Comparison of ENCODE assay signal across 13 cellular contexts in the genomic region with DNA sequence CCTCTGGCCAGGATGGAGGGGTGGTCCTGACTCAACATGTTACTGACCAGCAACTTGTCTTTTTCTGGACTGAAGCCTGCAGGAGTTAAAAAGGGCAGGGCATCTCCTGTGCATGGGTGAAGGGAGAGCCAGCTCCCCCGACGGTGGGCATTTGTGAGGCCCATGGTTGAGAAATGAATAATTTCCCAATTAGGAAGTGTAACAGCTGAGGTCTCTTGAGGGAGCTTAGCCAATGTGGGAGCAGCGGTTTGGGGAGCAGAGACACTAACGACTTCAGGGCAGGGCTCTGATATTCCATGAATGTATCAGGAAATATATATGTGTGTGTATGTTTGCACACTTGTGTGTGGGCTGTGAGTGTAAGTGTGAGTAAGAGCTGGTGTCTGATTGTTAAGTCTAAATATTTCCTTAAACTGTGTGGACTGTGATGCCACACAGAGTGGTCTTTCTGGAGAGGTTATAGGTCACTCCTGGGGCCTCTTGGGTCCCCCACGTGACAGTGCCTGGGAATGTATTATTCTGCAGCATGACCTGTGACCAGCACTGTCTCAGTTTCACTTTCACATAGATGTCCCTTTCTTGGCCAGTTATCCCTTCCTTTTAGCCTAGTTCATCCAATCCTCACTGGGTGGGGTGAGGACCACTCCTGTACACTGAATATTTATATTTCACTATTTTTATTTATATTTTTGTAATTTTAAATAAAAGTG. TPM values are rescaled to one million over a fixed set of nuclear protein-coding genes. Genes with fewer than 3 reads are reported as not detected.
DNase-seq lines count a peak whose midpoint lies in the region; ATAC-seq and TF ChIP-seq lines count a peak whose summit lies in the region.
"Had no signal": no experiment of that assay in that cellular context is flagged by ENCODE, and none has a peak within 500 bp of the region (broad histone marks: within the 10 kb centered on the region; RNA-seq: fewer than 3 reads in every experiment).

No MANE protein-coding gene starts in this region.

- peaks cover 0 to 15% of the 10 kb centered on the region in 2 donors for H3K9me3 ChIP-seq in neuronal stem cell (replicated peaks in 1 of 2; ENCODE audit: control insufficient read depth in 2 of 2, insufficient read depth in 1 of 2, low read depth in 1 of 2, low read length in 2 of 2)
- H3K9me3 ChIP-seq: ascending aorta had no signal

- no peak overlapping the region for H3K23ac ChIP-seq in neuronal stem cell (ENCODE audit: low read depth, low read length, poor library complexity)

- H3K79me1 ChIP-seq in neuronal stem cell (ENCODE audit: low read depth, low read length), result no peaks in the 10 kb centered on the region

- TF ChIP-seq CTCF in epithelial cell of proximal tubule (conservative IDR thresholded peaks at IDR 0.05; ENCODE audit: low read depth, low read length), result no peak
- no peak for TF ChIP-seq CTCF in omental fat pad (IDR thresholded peaks at IDR 0.05)

- peak; percentile 9 for DNase-seq in Daoy (ENCODE audit: low read depth)
- peak; percentile 41 for DNase-seq in MV-4-11 (lab: John Stamatoyannopoulos, UW)
- DNase-seq in epithelial cell of proximal tubule (ENCODE audit: low read depth), result no peak
- DNase-seq in neuronal stem cell (ENCODE audit: low spot score), result no peak
- no peak for DNase-seq in midbrain (lab: John Stamatoyannopoulos, UW)
- DNase-seq in dedifferentiated amniotic fluid mesenchymal stem cell (ENCODE audit: extremely low spot score), result no peak
- DNase-seq in omental fat pad (ENCODE audit: low spot score), result no peak
- DNase-seq: activated T-cell treated with anti-CD3 and anti-CD28 coated beads for 4 hours; CD4-positive, alpha-beta T cell; NCI-H2107 had no signal

- H4K91ac ChIP-seq in neuronal stem cell (ENCODE audit: low read depth, low read length, poor library complexity), result no peak overlapping the region

- no peak overlapping the region for H2BK5ac ChIP-seq in neuronal stem cell (ENCODE audit: low read length)

- H3K4me1 ChIP-seq in neuronal stem cell (ENCODE audit: control insufficient read depth in 2 of 2, insufficient read depth in 1 of 2, low read depth in 1 of 2, low read length in 2 of 2), result peaks cover 4 to 9% of the 10 kb centered on the region in 2 donors

- H3K9ac ChIP-seq in neuronal stem cell (ENCODE audit: low read depth, low read length, poor library complexity), result no peak overlapping the region

- H3K14ac ChIP-seq in neuronal stem cell (ENCODE audit: low read length), result no peak overlapping the region

- H3K27me3 ChIP-seq in neuronal stem cell (ENCODE audit: control insufficient read depth in 3 of 3, insufficient read depth in 3 of 3, low read depth in 1 of 3, low read length in 3 of 3), result peaks cover 0 to 29% (median 4%) of the 10 kb centered on the region in 3 experiments
- H3K27me3 ChIP-seq: ascending aorta had no signal

- no peak overlapping the region for H3K4ac ChIP-seq in neuronal stem cell (ENCODE audit: low read length)

- ATAC-seq in HG03520 (IDR thresholded peaks at IDR 0.05; ENCODE audit: unreplicated experiment) (no peak), omental fat pad (ENCODE audit: low FRiP score) (no peak)

- peak overlapping the region; percentile 4 for H2BK15ac ChIP-seq in neuronal stem cell (ENCODE audit: low read length)

- H4K8ac ChIP-seq in neuronal stem cell (ENCODE audit: low read depth, low read length), result no peak overlapping the region

- no peak overlapping the region for H2BK120ac ChIP-seq in neuronal stem cell (ENCODE audit: low read depth, low read length)

- H3K4me3 ChIP-seq in epithelial cell of proximal tubule (ENCODE audit: low read depth, low read length), result peak overlapping the region; percentile 7
- no peak overlapping the region for H3K4me3 ChIP-seq in neuronal stem cell (ENCODE audit: low read length in 2 of 2)
- H3K4me3 ChIP-seq: ascending aorta had no signal

- H3K4me2 ChIP-seq in neuronal stem cell (ENCODE audit: insufficient read depth, low read length, poor library complexity, severe bottlenecking), result no peak overlapping the region

- no CpG with 5 or more reads among the region's 5 CpGs for WGBS in neuronal stem cell (ENCODE audit: extremely low coverage in 2 of 2, insufficient read length in 2 of 2, insufficient replicate concordance in 1 of 2), 2 donors

- H3K36me3 ChIP-seq in neuronal stem cell (replicated peaks in 1 of 2; ENCODE audit: control insufficient read depth in 2 of 2, insufficient read depth in 2 of 2, low read length in 2 of 2), result peaks cover 0 to 3% of the 10 kb centered on the region in 2 donors

- no peak overlapping the region for H2BK12ac ChIP-seq in neuronal stem cell (ENCODE audit: low read length)

- H2AFZ ChIP-seq in neuronal stem cell (ENCODE audit: low read length), result peak overlapping the region; percentile 72

- no peak overlapping the region for H3K27ac ChIP-seq in neuronal stem cell (replicated peaks; ENCODE audit: low read length)
- H3K27ac ChIP-seq: ascending aorta had no signal

- H3K18ac ChIP-seq in neuronal stem cell (ENCODE audit: low read length), result no peak overlapping the region

- H2AK5ac ChIP-seq in neuronal stem cell (ENCODE audit: low read depth, low read length), result no peak overlapping the region

RNA-seq across cellular contexts. Expression of a gene that starts 6.0 kb away (rescaled TPM):
- 159 and 165 TPM in 2 replicates for total RNA-seq in Daoy (2014; rRNA removed; shearing (Covaris generic))
- total RNA-seq in epithelial cell of proximal tubule (406 and 970 TPM in 2 replicates), omental fat pad (10 to 100 TPM in 3 of 4 donors, 1 to 10 TPM in 1; 7.3 to 75.2 (median 31.9) TPM)
- 8.0 TPM for polyA plus RNA-seq in neuronal stem cell (2013, experiment 1 of 2)
- 7.7 TPM for polyA plus RNA-seq in neuronal stem cell (2013, experiment 2 of 2)
- total RNA-seq: CD4-positive, alpha-beta T cell had no signal
- polyA plus RNA-seq: IgD-negative memory B cell had no signal

RNA-seq across cellular contexts. Expression of a gene that starts 42.6 kb away (rescaled TPM):
- 12.2 and 14.6 TPM in 2 replicates for total RNA-seq in Daoy (2014; rRNA removed; shearing (Covaris generic))
- 15.2 and 17.0 TPM in 2 replicates for total RNA-seq in epithelial cell of proximal tubule
- polyA plus RNA-seq in neuronal stem cell (2013, experiment 1 of 2), result 30.5 TPM
- 31.7 TPM for polyA plus RNA-seq in neuronal stem cell (2013, experiment 2 of 2)
- 10 to 100 TPM; 10.6 to 35.8 (median 15.6) TPM for total RNA-seq in omental fat pad

Comparison
In these comparisons a context has a peak if more than half of its experiments do, and no peak if none do; other contexts are left out.
1. DNase-seq: peak in Daoy (single experiment) and MV-4-11 (single experiment); none in epithelial cell of proximal tubule (single experiment), neuronal stem cell (single experiment), midbrain (single experiment), dedifferentiated amniotic fluid mesenchymal stem cell (single experiment) and omental fat pad (single experiment).